1 cellular context compared by ENCODE assay signal in the genomic region with DNA sequence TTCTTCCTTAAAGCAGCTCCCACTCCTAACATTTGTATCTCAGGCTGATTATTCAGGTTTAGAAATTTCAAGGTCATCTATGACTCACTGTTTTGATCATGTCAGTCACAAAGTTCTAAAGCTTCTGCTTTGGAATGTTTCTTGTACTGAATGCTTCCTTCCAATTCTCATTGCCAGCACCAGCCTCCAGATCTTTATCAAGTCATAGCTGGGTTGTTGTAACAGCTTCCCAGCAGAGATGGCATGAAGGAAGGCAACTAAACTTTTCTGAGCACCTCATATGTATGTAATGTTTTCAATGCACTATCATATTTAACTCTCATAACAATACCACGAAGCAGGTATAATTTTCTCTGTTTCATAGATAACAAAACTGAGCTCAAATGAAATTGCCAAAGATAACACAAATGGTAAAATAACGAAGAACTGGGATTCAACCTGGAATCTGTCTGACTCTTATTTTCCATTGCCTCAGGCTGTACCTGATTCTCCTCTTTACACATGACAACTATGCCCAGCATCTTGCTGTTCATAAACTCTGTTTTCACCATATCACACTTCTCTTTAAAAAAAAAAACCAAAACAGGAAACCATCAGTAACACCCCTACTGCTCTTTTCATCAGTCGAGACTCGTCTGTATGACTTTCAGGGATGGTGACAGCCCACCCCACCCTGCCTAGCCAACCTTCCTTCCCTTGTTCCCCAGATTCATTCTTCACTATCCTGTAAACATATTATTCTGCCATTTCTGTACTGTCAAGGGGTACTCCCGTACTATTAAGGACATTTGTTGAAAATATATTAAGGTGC.
TF ChIP-seq lines count a peak whose summit lies in the region.

No MANE protein-coding gene starts in this region.

TF ChIP-seq in HepG2, 621 proteins besides CTCF, POLR2A, EP300 and RAD21 (continued from another document):
- TF ChIP-seq, protein P1, sequence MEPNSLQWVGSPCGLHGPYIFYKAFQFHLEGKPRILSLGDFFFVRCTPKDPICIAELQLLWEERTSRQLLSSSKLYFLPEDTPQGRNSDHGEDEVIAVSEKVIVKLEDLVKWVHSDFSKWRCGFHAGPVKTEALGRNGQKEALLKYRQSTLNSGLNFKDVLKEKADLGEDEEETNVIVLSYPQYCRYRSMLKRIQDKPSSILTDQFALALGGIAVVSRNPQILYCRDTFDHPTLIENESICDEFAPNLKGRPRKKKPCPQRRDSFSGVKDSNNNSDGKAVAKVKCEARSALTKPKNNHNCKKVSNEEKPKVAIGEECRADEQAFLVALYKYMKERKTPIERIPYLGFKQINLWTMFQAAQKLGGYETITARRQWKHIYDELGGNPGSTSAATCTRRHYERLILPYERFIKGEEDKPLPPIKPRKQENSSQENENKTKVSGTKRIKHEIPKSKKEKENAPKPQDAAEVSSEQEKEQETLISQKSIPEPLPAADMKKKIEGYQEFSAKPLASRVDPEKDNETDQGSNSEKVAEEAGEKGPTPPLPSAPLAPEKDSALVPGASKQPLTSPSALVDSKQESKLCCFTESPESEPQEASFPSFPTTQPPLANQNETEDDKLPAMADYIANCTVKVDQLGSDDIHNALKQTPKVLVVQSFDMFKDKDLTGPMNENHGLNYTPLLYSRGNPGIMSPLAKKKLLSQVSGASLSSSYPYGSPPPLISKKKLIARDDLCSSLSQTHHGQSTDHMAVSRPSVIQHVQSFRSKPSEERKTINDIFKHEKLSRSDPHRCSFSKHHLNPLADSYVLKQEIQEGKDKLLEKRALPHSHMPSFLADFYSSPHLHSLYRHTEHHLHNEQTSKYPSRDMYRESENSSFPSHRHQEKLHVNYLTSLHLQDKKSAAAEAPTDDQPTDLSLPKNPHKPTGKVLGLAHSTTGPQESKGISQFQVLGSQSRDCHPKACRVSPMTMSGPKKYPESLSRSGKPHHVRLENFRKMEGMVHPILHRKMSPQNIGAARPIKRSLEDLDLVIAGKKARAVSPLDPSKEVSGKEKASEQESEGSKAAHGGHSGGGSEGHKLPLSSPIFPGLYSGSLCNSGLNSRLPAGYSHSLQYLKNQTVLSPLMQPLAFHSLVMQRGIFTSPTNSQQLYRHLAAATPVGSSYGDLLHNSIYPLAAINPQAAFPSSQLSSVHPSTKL (CRISPR knock-in tag; IDR thresholded peaks at IDR 0.05): peak; percentile 20; the same call in 1 of the 2 replicates
- no peak for TF ChIP-seq TMF1 (CRISPR knock-in tag; IDR thresholded peaks at IDR 0.05; ENCODE audit: low read depth)
- TF ChIP-seq FOSL2 (CRISPR knock-in tag; IDR thresholded peaks at IDR 0.05): 0 out of 2 replicates have a peak, but pooled peaks have one; percentile 21
- no peak for TF ChIP-seq TEAD3 (CRISPR knock-in tag; optimal IDR thresholded peaks at IDR 0.05; ENCODE audit: borderline replicate concordance)
- TF ChIP-seq ZKSCAN5 (CRISPR knock-in tag; IDR thresholded peaks at IDR 0.05): no peak
- TF ChIP-seq ZNF431 (CRISPR knock-in tag; IDR thresholded peaks at IDR 0.05; ENCODE audit: borderline replicate concordance, low read depth): no peak
- TF ChIP-seq ZNF556 (CRISPR knock-in tag; IDR thresholded peaks at IDR 0.05; ENCODE audit: borderline replicate concordance): no peak
